ENCODE assay signal across 8 cellular contexts in genomic region chr11:118924591-118925585, GRCh38. TPM values are rescaled to one million over a fixed set of nuclear protein-coding genes. Genes with fewer than 3 reads are reported as not detected.
DNase-seq lines count a peak whose midpoint lies in the region; ATAC-seq and TF ChIP-seq lines count a peak whose summit lies in the region.

No MANE protein-coding gene starts in this region.

- H3K36me3 ChIP-seq in fibroblast of lung (ENCODE audit: control insufficient read depth, insufficient read depth, low read length) (no peaks in the 10 kb centered on the region), neural cell (ENCODE audit: insufficient read depth, low read length) (no peaks in the 10 kb centered on the region)

- no peaks in the 10 kb centered on the region for H4K20me1 ChIP-seq in fibroblast of lung (ENCODE audit: control insufficient read depth, extremely low read depth, insufficient read depth, low read length)
- peaks cover 45% of the 10 kb centered on the region for H4K20me1 ChIP-seq in neural cell (ENCODE audit: insufficient read depth)

- H2AFZ ChIP-seq in fibroblast of lung (ENCODE audit: low read length) (no peak overlapping the region), neural cell (ENCODE audit: low read depth, low read length) (peak overlapping the region; percentile 8)

- H3K79me2 ChIP-seq in fibroblast of lung (ENCODE audit: control insufficient read depth, insufficient read depth, low read length) (peaks cover 54% of the 10 kb centered on the region), neural cell (replicated peaks; ENCODE audit: insufficient read depth, low read length) (peaks cover 54% of the 10 kb centered on the region)

- H3K4me3 ChIP-seq in fibroblast of lung (replicated peaks in 1 of 4; ENCODE audit: control extremely low read depth in 1 of 4, insufficient read depth in 1 of 4, low read depth in 3 of 4, low read length in 4 of 4) (peak overlapping the region; percentile 89 to 99 (median 94)), neural cell (ENCODE audit: low read length) (peak overlapping the region; percentile 100)

- H3K27ac ChIP-seq in fibroblast of lung (ENCODE audit: insufficient read depth, low read length) (peak overlapping the region; percentile 99), neural cell (ENCODE audit: low read length) (peak overlapping the region; percentile 99)

- H3K27me3 Mint-ChIP-seq in IgD-negative memory B cell: peaks cover 3% of the 10 kb centered on the region

- H3K27ac Mint-ChIP-seq in IgD-negative memory B cell: peak overlapping the region; percentile 92 to 100 (median 95)

- peak overlapping the region; percentile 87 to 99 (median 89) for H3K4me3 Mint-ChIP-seq in IgD-negative memory B cell

- H3F3A ChIP-seq in neural cell (ENCODE audit: insufficient read depth, low read length, poor library complexity, severe bottlenecking): no peaks in the 10 kb centered on the region

- peaks cover 32 to 47% (median 46%) of the 10 kb centered on the region in 3 donors for H3K4me1 Mint-ChIP-seq in IgD-negative memory B cell

- no peaks in the 10 kb centered on the region for H3K9me3 ChIP-seq in fibroblast of lung (ENCODE audit: control insufficient read depth, insufficient read depth, low read depth, low read length)
- H3K9me3 ChIP-seq in neural cell (ENCODE audit: low read length): no peaks in the 10 kb centered on the region

- no peak for TF ChIP-seq EP300 in neural cell (conservative IDR thresholded peaks at IDR 0.05; ENCODE audit: poor library complexity, severe bottlenecking)

- H3K9ac ChIP-seq in fibroblast of lung (ENCODE audit: insufficient read depth, low read length) (peak overlapping the region; percentile 91), neural cell (ENCODE audit: low read length) (peak overlapping the region; percentile 96)

- H3K4me1 ChIP-seq in fibroblast of lung (ENCODE audit: control insufficient read depth, extremely low read depth, insufficient read depth, low read length): peaks cover 25% of the 10 kb centered on the region

- H3K9me2 ChIP-seq in neural cell (ENCODE audit: insufficient read depth, low read length): no peaks in the 10 kb centered on the region

- no peak for ATAC-seq in GM21360 (IDR thresholded peaks at IDR 0.05; ENCODE audit: unreplicated experiment)
- ATAC-seq in HG03571 (IDR thresholded peaks at IDR 0.05; ENCODE audit: unreplicated experiment): no peak
- no peak for ATAC-seq in HG03196 (IDR thresholded peaks at IDR 0.05; ENCODE audit: unreplicated experiment)

- H3K27me3 ChIP-seq in fibroblast of lung (ENCODE audit: control insufficient read depth, insufficient read depth, low read length): no peaks in the 10 kb centered on the region
- H3K27me3 ChIP-seq in neural cell (ENCODE audit: insufficient read depth, low read depth, low read length): no peaks in the 10 kb centered on the region

- H3K36me3 Mint-ChIP-seq in IgD-negative memory B cell: no peaks in the 10 kb centered on the region

- no peak for TF ChIP-seq CTCF in fibroblast of lung (conservative IDR thresholded peaks at IDR 0.05 in 1 of 2, IDR thresholded peaks at IDR 0.05 in 1 of 2; ENCODE audit: low read depth in 1 of 2, low read length in 2 of 2)
- TF ChIP-seq CTCF in neural cell (IDR thresholded peaks at IDR 0.05; ENCODE audit: poor library complexity, severe bottlenecking): no peak

- no peak for TF ChIP-seq RAD21 in neural cell (conservative IDR thresholded peaks at IDR 0.05)

- DNase-seq in Daoy (ENCODE audit: low read depth): peak; percentile 61
- peak; percentile 83 for DNase-seq in activated CD8-positive, alpha-beta memory T cell treated with anti-CD3 and anti-CD28 coated beads for 24 hours
- peak; percentile 31 to 42 for DNase-seq in fibroblast of lung (ENCODE audit: low read depth in 2 of 2)

- peaks cover 0 to 2% (median 0%) of the 10 kb centered on the region in 3 donors for H3K9me3 Mint-ChIP-seq in IgD-negative memory B cell

- H3K4me2 ChIP-seq in fibroblast of lung (ENCODE audit: extremely low read depth, insufficient read depth, low read length) (peak overlapping the region; percentile 96), neural cell (ENCODE audit: low read length) (peak overlapping the region; percentile 95)

TF ChIP-seq in neural cell, 6 proteins besides CTCF, POLR2A, EP300 and RAD21:
- TF ChIP-seq POLR2AphosphoS5 (IDR thresholded peaks at IDR 0.05): peak; percentile 19
- no peak for TF ChIP-seq EZH2 (IDR thresholded peaks at IDR 0.05; ENCODE audit: borderline replicate concordance, insufficient read depth, low read length, poor library complexity, severe bottlenecking)
- TF ChIP-seq TAF1 (IDR thresholded peaks at IDR 0.05; ENCODE audit: low read depth): no peak
- TF ChIP-seq SMC3 (conservative IDR thresholded peaks at IDR 0.05; ENCODE audit: poor library complexity): peak; percentile 29

RNA-seq across cellular contexts. Expression of gene BCL9L, which starts 0.8 kb away (rescaled TPM):
- 3.9 and 5.4 TPM in 2 replicates for total RNA-seq in Daoy (2014; rRNA removed; shearing (Covaris generic))
- polyA plus RNA-seq in IgD-negative memory B cell (2.8 TPM), fibroblast of lung (7.0 and 11.5 TPM in 2 replicates), neural cell (1.1 and 1.5 TPM in 2 replicates)
- 11.0 and 23.1 TPM in 2 replicates for total RNA-seq in fibroblast of lung
- polyA plus RNA-seq in fibroblast of lung (2012): 33.6 and 51.9 TPM in 2 replicates
- polyA minus RNA-seq in fibroblast of lung (ENCODE audit: low replicate concordance) (38.0 and 48.2 TPM in 2 replicates), neural cell (10.5 and 16.6 TPM in 2 replicates)

RNA-seq across cellular contexts. Expression of gene UPK2, which starts 31.2 kb away (rescaled TPM):
- total RNA-seq in Daoy (2014; rRNA removed; shearing (Covaris generic)): not detected in 2 replicates
- polyA plus RNA-seq in IgD-negative memory B cell (not detected), fibroblast of lung (not detected in 2 replicates), neural cell (0.38 TPM in 1 of 2 replicates, not detected in the other)
- total RNA-seq in fibroblast of lung: not detected in 2 replicates
- 0.13 and 0.14 TPM in 2 replicates for polyA plus RNA-seq in fibroblast of lung (2012)
- polyA minus RNA-seq in fibroblast of lung (ENCODE audit: low replicate concordance) (0.35 TPM in 1 of 2 replicates, not detected in the other), neural cell (not detected in 2 replicates)

RNA-seq across cellular contexts. Expression of gene CXCR5, which starts 41.2 kb away (rescaled TPM):
- total RNA-seq in Daoy (2014; rRNA removed; shearing (Covaris generic)): not detected in 2 replicates
- polyA plus RNA-seq in IgD-negative memory B cell: 93.4 TPM
- not detected in 2 replicates for total RNA-seq in fibroblast of lung
- polyA plus RNA-seq in fibroblast of lung: not detected in 2 replicates
- not detected in 2 replicates for polyA plus RNA-seq in fibroblast of lung (2012)
- polyA minus RNA-seq in fibroblast of lung (ENCODE audit: low replicate concordance): not detected in 2 replicates
- not detected in 2 replicates for polyA plus RNA-seq in neural cell
- polyA minus RNA-seq in neural cell: not detected in 2 replicates

RNA-seq across cellular contexts. Expression of gene FOXR1, which starts 46.7 kb away (rescaled TPM):
- not detected in 2 replicates for total RNA-seq in Daoy (2014; rRNA removed; shearing (Covaris generic))
- not detected for polyA plus RNA-seq in IgD-negative memory B cell
- total RNA-seq in fibroblast of lung: not detected in 2 replicates
- not detected in 2 replicates for polyA plus RNA-seq in fibroblast of lung
- not detected in 2 replicates for polyA plus RNA-seq in fibroblast of lung (2012)
- polyA minus RNA-seq in fibroblast of lung (ENCODE audit: low replicate concordance): not detected in 2 replicates
- polyA plus RNA-seq in neural cell: not detected in 2 replicates
- polyA minus RNA-seq in neural cell: not detected in 2 replicates

Comparison
In these comparisons a context has a peak if more than half of its experiments do, and no peak if none do; other contexts are left out.
1. RNA of gene CXCR5, which starts 41.2 kb away (polyA plus RNA-seq): 93.4 TPM in IgD-negative memory B cell (single experiment); not detected in fibroblast of lung and not detected in neural cell; every median in the first group is over 10 times any median in the second.
2. Peak in every context shown above with its lines, with median percentiles within 50 percentile points of each other: DNase-seq.